Comparison of ENCODE assay signal across 2 cellular contexts in the genomic region with DNA sequence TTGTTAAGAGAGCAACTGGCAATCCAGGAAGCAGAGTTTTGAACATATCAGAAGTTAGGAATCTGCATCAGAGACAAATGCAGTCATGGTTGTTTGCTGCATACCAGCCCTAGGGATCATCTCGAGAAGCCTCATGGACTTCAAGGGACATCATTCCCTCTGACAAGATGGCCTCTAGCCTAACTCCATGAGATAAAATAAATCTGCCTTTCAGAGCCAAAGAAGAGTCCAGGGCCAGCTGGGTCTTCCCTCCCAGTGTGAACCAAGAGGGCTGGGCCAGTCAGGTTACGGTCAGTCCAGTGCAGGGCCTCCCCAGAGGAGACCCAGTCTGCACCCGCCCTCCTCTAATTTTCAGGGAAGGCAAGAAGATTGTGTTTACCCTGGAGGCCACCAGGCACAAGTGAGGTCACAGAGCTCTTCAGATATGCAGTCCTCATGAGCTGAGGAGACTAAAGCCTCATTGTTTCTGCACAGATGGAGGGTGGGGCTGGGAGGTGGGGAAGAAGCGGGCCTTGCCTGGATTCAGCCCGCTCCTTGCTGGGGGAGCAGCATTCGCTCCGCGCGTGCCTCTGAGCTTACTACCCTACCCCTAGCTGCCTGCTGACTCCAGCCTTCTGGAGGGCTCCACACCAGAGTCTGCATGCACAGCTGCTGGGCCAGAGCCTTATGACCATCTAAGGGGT.
A peak's percentile ranks its signal among the peaks of the same experiment; 100 is the strongest.
TF ChIP-seq lines count a peak whose summit lies in the region.

No MANE protein-coding gene starts in this region.

TF ChIP-seq in K562, 482 proteins besides CTCF, POLR2A, EP300 and RAD21 (continued from another document):
- TF ChIP-seq, protein P1, sequence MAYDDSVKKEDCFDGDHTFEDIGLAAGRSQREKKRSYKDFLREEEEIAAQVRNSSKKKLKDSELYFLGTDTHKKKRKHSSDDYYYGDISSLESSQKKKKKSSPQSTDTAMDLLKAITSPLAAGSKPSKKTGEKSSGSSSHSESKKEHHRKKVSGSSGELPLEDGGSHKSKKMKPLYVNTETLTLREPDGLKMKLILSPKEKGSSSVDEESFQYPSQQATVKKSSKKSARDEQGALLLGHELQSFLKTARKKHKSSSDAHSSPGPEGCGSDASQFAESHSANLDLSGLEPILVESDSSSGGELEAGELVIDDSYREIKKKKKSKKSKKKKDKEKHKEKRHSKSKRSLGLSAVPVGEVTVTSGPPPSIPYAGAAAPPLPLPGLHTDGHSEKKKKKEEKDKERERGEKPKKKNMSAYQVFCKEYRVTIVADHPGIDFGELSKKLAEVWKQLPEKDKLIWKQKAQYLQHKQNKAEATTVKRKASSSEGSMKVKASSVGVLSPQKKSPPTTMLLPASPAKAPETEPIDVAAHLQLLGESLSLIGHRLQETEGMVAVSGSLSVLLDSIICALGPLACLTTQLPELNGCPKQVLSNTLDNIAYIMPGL (CRISPR knock-in tag; IDR thresholded peaks at IDR 0.05): no peak
TF ChIP-seq in K562: peak in this region for 10.

TF ChIP-seq in HepG2, 621 proteins besides CTCF, POLR2A, EP300 and RAD21 (continued from another document and continues in another):
- TF ChIP-seq, protein P2, sequence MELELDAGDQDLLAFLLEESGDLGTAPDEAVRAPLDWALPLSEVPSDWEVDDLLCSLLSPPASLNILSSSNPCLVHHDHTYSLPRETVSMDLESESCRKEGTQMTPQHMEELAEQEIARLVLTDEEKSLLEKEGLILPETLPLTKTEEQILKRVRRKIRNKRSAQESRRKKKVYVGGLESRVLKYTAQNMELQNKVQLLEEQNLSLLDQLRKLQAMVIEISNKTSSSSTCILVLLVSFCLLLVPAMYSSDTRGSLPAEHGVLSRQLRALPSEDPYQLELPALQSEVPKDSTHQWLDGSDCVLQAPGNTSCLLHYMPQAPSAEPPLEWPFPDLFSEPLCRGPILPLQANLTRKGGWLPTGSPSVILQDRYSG (CRISPR knock-in tag; IDR thresholded peaks at IDR 0.05): no peak
- no peak for TF ChIP-seq NONO (IDR thresholded peaks at IDR 0.05)
- TF ChIP-seq NONO (CRISPR knock-in tag; conservative IDR thresholded peaks at IDR 0.05): no peak
- TF ChIP-seq ATRX (CRISPR knock-in tag; IDR thresholded peaks at IDR 0.05; ENCODE audit: borderline replicate concordance): no peak
- TF ChIP-seq SRY (CRISPR knock-in tag; IDR thresholded peaks at IDR 0.05): no peak
- TF ChIP-seq, protein P3, sequence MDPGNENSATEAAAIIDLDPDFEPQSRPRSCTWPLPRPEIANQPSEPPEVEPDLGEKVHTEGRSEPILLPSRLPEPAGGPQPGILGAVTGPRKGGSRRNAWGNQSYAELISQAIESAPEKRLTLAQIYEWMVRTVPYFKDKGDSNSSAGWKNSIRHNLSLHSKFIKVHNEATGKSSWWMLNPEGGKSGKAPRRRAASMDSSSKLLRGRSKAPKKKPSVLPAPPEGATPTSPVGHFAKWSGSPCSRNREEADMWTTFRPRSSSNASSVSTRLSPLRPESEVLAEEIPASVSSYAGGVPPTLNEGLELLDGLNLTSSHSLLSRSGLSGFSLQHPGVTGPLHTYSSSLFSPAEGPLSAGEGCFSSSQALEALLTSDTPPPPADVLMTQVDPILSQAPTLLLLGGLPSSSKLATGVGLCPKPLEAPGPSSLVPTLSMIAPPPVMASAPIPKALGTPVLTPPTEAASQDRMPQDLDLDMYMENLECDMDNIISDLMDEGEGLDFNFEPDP (CRISPR knock-in tag; conservative IDR thresholded peaks at IDR 0.05): no peak
- TF ChIP-seq ZSCAN25 (CRISPR knock-in tag; IDR thresholded peaks at IDR 0.05): no peak
- TF ChIP-seq, protein P4, sequence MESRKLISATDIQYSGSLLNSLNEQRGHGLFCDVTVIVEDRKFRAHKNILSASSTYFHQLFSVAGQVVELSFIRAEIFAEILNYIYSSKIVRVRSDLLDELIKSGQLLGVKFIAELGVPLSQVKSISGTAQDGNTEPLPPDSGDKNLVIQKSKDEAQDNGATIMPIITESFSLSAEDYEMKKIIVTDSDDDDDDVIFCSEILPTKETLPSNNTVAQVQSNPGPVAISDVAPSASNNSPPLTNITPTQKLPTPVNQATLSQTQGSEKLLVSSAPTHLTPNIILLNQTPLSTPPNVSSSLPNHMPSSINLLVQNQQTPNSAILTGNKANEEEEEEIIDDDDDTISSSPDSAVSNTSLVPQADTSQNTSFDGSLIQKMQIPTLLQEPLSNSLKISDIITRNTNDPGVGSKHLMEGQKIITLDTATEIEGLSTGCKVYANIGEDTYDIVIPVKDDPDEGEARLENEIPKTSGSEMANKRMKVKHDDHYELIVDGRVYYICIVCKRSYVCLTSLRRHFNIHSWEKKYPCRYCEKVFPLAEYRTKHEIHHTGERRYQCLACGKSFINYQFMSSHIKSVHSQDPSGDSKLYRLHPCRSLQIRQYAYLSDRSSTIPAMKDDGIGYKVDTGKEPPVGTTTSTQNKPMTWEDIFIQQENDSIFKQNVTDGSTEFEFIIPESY (CRISPR knock-in tag; IDR thresholded peaks at IDR 0.05): no peak
- peak; percentile 79 for TF ChIP-seq XRCC5 (optimal IDR thresholded peaks at IDR 0.05; ENCODE audit: low read length)
- no peak for TF ChIP-seq ZNF781 (CRISPR knock-in tag; IDR thresholded peaks at IDR 0.05; ENCODE audit: borderline replicate concordance, not compliant biosample characterization)
- no peak for TF ChIP-seq BORCS8-MEF2B (CRISPR knock-in tag; IDR thresholded peaks at IDR 0.05)
- TF ChIP-seq GATAD2A (CRISPR knock-in tag; IDR thresholded peaks at IDR 0.05): peak; percentile 83
- TF ChIP-seq ZFP62 (CRISPR knock-in tag; IDR thresholded peaks at IDR 0.05): no peak
- TF ChIP-seq MBNL3 (CRISPR knock-in tag; conservative IDR thresholded peaks at IDR 0.05): no peak
- 0 out of 4 replicates have a peak, but pooled peaks of 1 of the 2 experiments have one; percentile 44 for TF ChIP-seq NR2F1 (CRISPR knock-in tag; IDR thresholded peaks at IDR 0.05)
- no peak for TF ChIP-seq ZNF432 (CRISPR knock-in tag; IDR thresholded peaks at IDR 0.05; ENCODE audit: borderline replicate concordance)
- no peak for TF ChIP-seq PTBP1 (IDR thresholded peaks at IDR 0.05; ENCODE audit: low read depth, low read length, poor library complexity, severe bottlenecking)
- TF ChIP-seq HHEX (CRISPR knock-in tag; IDR thresholded peaks at IDR 0.05): no peak
- TF ChIP-seq ZNF839 (CRISPR knock-in tag; IDR thresholded peaks at IDR 0.05; ENCODE audit: borderline replicate concordance): no peak
- TF ChIP-seq KDM5B (CRISPR knock-in tag; IDR thresholded peaks at IDR 0.05; ENCODE audit: borderline replicate concordance): no peak; the same call in 1 of the 2 replicates
- TF ChIP-seq, protein P5, sequence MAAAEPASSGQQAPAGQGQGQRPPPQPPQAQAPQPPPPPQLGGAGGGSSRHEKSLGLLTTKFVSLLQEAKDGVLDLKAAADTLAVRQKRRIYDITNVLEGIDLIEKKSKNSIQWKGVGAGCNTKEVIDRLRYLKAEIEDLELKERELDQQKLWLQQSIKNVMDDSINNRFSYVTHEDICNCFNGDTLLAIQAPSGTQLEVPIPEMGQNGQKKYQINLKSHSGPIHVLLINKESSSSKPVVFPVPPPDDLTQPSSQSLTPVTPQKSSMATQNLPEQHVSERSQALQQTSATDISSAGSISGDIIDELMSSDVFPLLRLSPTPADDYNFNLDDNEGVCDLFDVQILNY (CRISPR knock-in tag; conservative IDR thresholded peaks at IDR 0.05): no peak
- no peak for TF ChIP-seq HNRNPH1 (optimal IDR thresholded peaks at IDR 0.05; ENCODE audit: low read depth, low read length)
- TF ChIP-seq REL (CRISPR knock-in tag; conservative IDR thresholded peaks at IDR 0.05): no peak
- no peak for TF ChIP-seq NFYC (CRISPR knock-in tag; IDR thresholded peaks at IDR 0.05)
- peak; percentile 66; the same call in 1 of the 2 replicates for TF ChIP-seq PHF21A (CRISPR knock-in tag; IDR thresholded peaks at IDR 0.05)
- 0 out of 2 replicates have a peak, but pooled peaks have one; percentile 20 for TF ChIP-seq ZNF230 (CRISPR knock-in tag; IDR thresholded peaks at IDR 0.05)
- TF ChIP-seq, protein P6, sequence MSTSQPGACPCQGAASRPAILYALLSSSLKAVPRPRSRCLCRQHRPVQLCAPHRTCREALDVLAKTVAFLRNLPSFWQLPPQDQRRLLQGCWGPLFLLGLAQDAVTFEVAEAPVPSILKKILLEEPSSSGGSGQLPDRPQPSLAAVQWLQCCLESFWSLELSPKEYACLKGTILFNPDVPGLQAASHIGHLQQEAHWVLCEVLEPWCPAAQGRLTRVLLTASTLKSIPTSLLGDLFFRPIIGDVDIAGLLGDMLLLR (CRISPR knock-in tag; IDR thresholded peaks at IDR 0.05): no peak
- TF ChIP-seq, protein P7, sequence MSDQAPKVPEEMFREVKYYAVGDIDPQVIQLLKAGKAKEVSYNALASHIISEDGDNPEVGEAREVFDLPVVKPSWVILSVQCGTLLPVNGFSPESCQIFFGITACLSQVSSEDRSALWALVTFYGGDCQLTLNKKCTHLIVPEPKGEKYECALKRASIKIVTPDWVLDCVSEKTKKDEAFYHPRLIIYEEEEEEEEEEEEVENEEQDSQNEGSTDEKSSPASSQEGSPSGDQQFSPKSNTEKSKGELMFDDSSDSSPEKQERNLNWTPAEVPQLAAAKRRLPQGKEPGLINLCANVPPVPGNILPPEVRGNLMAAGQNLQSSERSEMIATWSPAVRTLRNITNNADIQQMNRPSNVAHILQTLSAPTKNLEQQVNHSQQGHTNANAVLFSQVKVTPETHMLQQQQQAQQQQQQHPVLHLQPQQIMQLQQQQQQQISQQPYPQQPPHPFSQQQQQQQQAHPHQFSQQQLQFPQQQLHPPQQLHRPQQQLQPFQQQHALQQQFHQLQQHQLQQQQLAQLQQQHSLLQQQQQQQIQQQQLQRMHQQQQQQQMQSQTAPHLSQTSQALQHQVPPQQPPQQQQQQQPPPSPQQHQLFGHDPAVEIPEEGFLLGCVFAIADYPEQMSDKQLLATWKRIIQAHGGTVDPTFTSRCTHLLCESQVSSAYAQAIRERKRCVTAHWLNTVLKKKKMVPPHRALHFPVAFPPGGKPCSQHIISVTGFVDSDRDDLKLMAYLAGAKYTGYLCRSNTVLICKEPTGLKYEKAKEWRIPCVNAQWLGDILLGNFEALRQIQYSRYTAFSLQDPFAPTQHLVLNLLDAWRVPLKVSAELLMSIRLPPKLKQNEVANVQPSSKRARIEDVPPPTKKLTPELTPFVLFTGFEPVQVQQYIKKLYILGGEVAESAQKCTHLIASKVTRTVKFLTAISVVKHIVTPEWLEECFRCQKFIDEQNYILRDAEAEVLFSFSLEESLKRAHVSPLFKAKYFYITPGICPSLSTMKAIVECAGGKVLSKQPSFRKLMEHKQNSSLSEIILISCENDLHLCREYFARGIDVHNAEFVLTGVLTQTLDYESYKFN (CRISPR knock-in tag; conservative IDR thresholded peaks at IDR 0.05): peak; percentile 71
- TF ChIP-seq ZNF543 (CRISPR knock-in tag; IDR thresholded peaks at IDR 0.05): no peak
- TF ChIP-seq HMG20B (CRISPR knock-in tag; conservative IDR thresholded peaks at IDR 0.05): 0 out of 2 replicates have a peak, but pooled peaks have one; percentile 44
- TF ChIP-seq, protein P8, sequence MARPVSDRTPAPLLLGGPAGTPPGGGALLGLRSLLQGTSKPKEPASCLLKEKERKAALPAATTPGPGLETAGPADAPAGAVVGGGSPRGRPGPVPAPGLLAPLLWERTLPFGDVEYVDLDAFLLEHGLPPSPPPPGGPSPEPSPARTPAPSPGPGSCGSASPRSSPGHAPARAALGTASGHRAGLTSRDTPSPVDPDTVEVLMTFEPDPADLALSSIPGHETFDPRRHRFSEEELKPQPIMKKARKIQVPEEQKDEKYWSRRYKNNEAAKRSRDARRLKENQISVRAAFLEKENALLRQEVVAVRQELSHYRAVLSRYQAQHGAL (CRISPR knock-in tag; IDR thresholded peaks at IDR 0.05; ENCODE audit: not compliant biosample characterization): no peak
- TF ChIP-seq, protein P9, sequence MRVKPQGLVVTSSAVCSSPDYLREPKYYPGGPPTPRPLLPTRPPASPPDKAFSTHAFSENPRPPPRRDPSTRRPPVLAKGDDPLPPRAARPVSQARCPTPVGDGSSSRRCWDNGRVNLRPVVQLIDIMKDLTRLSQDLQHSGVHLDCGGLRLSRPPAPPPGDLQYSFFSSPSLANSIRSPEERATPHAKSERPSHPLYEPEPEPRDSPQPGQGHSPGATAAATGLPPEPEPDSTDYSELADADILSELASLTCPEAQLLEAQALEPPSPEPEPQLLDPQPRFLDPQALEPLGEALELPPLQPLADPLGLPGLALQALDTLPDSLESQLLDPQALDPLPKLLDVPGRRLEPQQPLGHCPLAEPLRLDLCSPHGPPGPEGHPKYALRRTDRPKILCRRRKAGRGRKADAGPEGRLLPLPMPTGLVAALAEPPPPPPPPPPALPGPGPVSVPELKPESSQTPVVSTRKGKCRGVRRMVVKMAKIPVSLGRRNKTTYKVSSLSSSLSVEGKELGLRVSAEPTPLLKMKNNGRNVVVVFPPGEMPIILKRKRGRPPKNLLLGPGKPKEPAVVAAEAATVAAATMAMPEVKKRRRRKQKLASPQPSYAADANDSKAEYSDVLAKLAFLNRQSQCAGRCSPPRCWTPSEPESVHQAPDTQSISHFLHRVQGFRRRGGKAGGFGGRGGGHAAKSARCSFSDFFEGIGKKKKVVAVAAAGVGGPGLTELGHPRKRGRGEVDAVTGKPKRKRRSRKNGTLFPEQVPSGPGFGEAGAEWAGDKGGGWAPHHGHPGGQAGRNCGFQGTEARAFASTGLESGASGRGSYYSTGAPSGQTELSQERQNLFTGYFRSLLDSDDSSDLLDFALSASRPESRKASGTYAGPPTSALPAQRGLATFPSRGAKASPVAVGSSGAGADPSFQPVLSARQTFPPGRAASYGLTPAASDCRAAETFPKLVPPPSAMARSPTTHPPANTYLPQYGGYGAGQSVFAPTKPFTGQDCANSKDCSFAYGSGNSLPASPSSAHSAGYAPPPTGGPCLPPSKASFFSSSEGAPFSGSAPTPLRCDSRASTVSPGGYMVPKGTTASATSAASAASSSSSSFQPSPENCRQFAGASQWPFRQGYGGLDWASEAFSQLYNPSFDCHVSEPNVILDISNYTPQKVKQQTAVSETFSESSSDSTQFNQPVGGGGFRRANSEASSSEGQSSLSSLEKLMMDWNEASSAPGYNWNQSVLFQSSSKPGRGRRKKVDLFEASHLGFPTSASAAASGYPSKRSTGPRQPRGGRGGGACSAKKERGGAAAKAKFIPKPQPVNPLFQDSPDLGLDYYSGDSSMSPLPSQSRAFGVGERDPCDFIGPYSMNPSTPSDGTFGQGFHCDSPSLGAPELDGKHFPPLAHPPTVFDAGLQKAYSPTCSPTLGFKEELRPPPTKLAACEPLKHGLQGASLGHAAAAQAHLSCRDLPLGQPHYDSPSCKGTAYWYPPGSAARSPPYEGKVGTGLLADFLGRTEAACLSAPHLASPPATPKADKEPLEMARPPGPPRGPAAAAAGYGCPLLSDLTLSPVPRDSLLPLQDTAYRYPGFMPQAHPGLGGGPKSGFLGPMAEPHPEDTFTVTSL (CRISPR knock-in tag; IDR thresholded peaks at IDR 0.05; ENCODE audit: borderline replicate concordance): no peak
- TF ChIP-seq ZNF724P (CRISPR knock-in tag; IDR thresholded peaks at IDR 0.05; ENCODE audit: borderline replicate concordance): no peak
